Comparison of ENCODE assay signal across 8 cellular contexts in the genomic region with DNA sequence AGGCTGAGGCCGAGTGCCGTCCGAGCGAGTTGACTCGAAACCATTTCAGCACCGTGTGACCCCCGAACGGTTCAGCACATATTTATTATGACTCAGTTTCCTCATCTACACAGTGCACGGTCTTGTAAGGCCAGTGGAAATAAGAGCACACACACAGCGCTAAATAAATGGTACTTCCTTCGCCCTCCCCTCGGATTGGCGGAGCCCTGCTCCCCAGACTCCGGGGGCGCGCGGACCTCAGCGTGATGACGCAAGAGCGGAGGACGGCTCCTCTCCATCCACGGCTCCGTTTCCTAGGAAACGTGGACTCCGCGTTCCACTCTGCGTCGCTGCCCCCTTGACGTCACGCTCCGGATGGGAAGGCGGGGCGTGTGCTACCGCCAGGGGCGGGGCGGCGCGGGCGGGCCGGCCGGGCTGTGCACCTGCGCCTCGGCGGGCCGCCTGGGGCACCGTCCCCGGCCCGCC. TPM values are rescaled to one million over a fixed set of nuclear protein-coding genes. Genes with fewer than 3 reads are reported as not detected.
DNase-seq lines count a peak whose midpoint lies in the region; ATAC-seq, FAIRE-seq and TF ChIP-seq lines count a peak whose summit lies in the region.

A gene with protein sequence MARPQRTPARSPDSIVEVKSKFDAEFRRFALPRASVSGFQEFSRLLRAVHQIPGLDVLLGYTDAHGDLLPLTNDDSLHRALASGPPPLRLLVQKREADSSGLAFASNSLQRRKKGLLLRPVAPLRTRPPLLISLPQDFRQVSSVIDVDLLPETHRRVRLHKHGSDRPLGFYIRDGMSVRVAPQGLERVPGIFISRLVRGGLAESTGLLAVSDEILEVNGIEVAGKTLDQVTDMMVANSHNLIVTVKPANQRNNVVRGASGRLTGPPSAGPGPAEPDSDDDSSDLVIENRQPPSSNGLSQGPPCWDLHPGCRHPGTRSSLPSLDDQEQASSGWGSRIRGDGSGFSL (plus strand): TSS at position 397 of the 465 bp plus-strand sequence. CDS start 79 bp downstream, outside the sequence.

- peak within 1 kb of the TSS; percentile 57 to 90 for H3K9ac ChIP-seq in kidney (ENCODE audit: low read length in 2 of 2)

- FAIRE-seq in kidney (lab: Jason Lieb, UNC): no peak

- intact Hi-C loops in kidney (cut with DNase I): no loop called here

- H3K4me3 ChIP-seq in AG09309 (ENCODE audit: control insufficient read depth, low read depth, low read length) (peak within 1 kb of the TSS; percentile 87), kidney (ENCODE audit: low read length in 2 of 2) (peak within 1 kb of the TSS; percentile 92 to 99)

- peak; percentile 79 for ATAC-seq in GM19043 (IDR thresholded peaks at IDR 0.05; ENCODE audit: low read depth, unreplicated experiment)
- ATAC-seq in HG03432 (IDR thresholded peaks at IDR 0.05; ENCODE audit: unreplicated experiment): peak; percentile 76

- no peaks in the 10 kb centered on the region for H3K9me3 ChIP-seq in kidney (ENCODE audit: control insufficient read depth in 1 of 2, low read length in 2 of 2)

- peaks cover 5 to 21% of the 10 kb centered on the region in 2 donors for H3K4me1 ChIP-seq in kidney (ENCODE audit: control insufficient read depth in 1 of 2, insufficient read depth in 1 of 2, low read depth in 1 of 2, low read length in 2 of 2)

- TF ChIP-seq CTCF in AG09309 (IDR thresholded peaks at IDR 0.05; ENCODE audit: control insufficient read depth, insufficient read depth, low read depth, low read length, missing control alignments) (no peak), kidney (IDR thresholded peaks at IDR 0.05; ENCODE audit: borderline replicate concordance, extremely low read depth, insufficient read depth) (no peak)

- peak; percentile 72 for DNase-seq in AG09309 (ENCODE audit: low read depth)
- peak; percentile 96 for DNase-seq in NCI-H460 (ENCODE audit: extremely low read depth, low read depth)
- peak; percentile 90 for DNase-seq in activated CD4-positive, alpha-beta T cell treated with anti-CD3 and anti-CD28 coated beads for 1 hour
- peak; percentile 93 to 97 for DNase-seq in cerebellar nuclear complex (lab: John Stamatoyannopoulos, UW)
- DNase-seq in kidney: peak; percentile 99
- DNase-seq in stimulated activated CD4-positive, alpha-beta T cell treated with anti-CD3 and anti-CD28 coated beads, Interleukin-15, amount 100 ng/mL, for 1 hour (ENCODE audit: low read depth in 1 of 2, low spot score in 1 of 2): peak; percentile 83 to 84

- peaks cover 0 to 3% of the 10 kb centered on the region in 2 donors for H3K36me3 ChIP-seq in kidney (ENCODE audit: control insufficient read depth in 1 of 2, insufficient read depth in 2 of 2, low read length in 2 of 2)

- H3K27ac ChIP-seq in kidney (ENCODE audit: low read depth in 2 of 2, low read length in 2 of 2): peak within 1 kb of the TSS; percentile 93 to 97

RNA-seq across cellular contexts. Expression of the gene that starts here (rescaled TPM):
- total RNA-seq in NCI-H460 (2014; rRNA removed; shearing (Covaris generic)): 3.4 and 6.5 TPM in 2 replicates
- polyA plus RNA-seq in NCI-H460 (2014; cell fraction: nucleus; rRNA removed): 0.51 and 2.6 TPM in 2 replicates
- 6.1 TPM for total RNA-seq in kidney
- polyA plus RNA-seq in kidney (ENCODE audit: insufficient read depth, low read depth, low replicate concordance): 17.1 TPM

Comparison
In these comparisons a context has a peak if more than half of its experiments do, and no peak if none do; other contexts are left out.
1. Peak in every context shown above with its lines: DNase-seq, ATAC-seq, H3K4me3 ChIP-seq and H3K27ac ChIP-seq.